Comparison of ENCODE assay signal across 11 cellular contexts in genomic region chr5:168020522-168021294, GRCh38.
DNase-seq lines count a peak whose midpoint lies in the region; TF ChIP-seq lines count a peak whose summit lies in the region.
"Had no signal": no experiment of that assay in that cellular context is flagged by ENCODE, and none has a peak within 500 bp of the region (broad histone marks: within the 10 kb centered on the region; RNA-seq: fewer than 3 reads in every experiment).

No MANE protein-coding gene starts in this region.

- H3K36me3 ChIP-seq in brain microvascular endothelial cell (replicated peaks) (no peaks in the 10 kb centered on the region), kidney epithelial cell (ENCODE audit: control insufficient read depth, insufficient read depth, low read length) (no peaks in the 10 kb centered on the region)

- TF ChIP-seq CTCF in AG09309 (IDR thresholded peaks at IDR 0.05; ENCODE audit: control insufficient read depth, insufficient read depth, low read depth, low read length, missing control alignments) (peak; percentile 41), brain microvascular endothelial cell (IDR thresholded peaks at IDR 0.05; ENCODE audit: low read depth, low read length, missing control alignments) (peak; percentile 42), kidney epithelial cell (IDR thresholded peaks at IDR 0.05; ENCODE audit: insufficient read depth, low read length, poor library complexity, severe bottlenecking) (peak; percentile 30)

- no peak overlapping the region for H3K27ac ChIP-seq in brain microvascular endothelial cell

- TF ChIP-seq RAD21 in Ishikawa (IDR thresholded peaks at IDR 0.05; ENCODE audit: low read depth) = peak; percentile 32; the same call in 1 of the 2 replicates

- POLR2A ChIA-PET in HEK293T (lab: Yijun Ruan, JAX) = no interaction called here

- DNase-seq in AG09309 (ENCODE audit: low read depth) = no peak
- DNase-seq in brain microvascular endothelial cell = no peak
- DNase-seq in kidney epithelial cell (ENCODE audit: low read depth) = no peak
- DNase-seq in NCI-H446 treated with DMSO at 0.1 percent for 48 hours (lab: John Stamatoyannopoulos, UW) = no peak
- DNase-seq in HEK293T (ENCODE audit: extremely low spot score) = no peak
- DNase-seq in ACHN = no peak
- no peak for DNase-seq in stimulated activated CD4-positive, alpha-beta T cell treated with anti-CD3 and anti-CD28 coated beads, Interleukin-2, amount 100 ng/mL, for 48 hours
- DNase-seq: activated B cell treated with CpG ODN at 0.5 μM for 24 hours; activated naive CD4-positive, alpha-beta T cell treated with anti-CD3 and anti-CD28 coated beads, Interleukin-2, amount 10 ng/mL, durations not matched to agents 7 days and 5 days; NCI-H1105 had no signal

- CTCF ChIA-PET in HEK293T (lab: Yijun Ruan, JAX) = no interaction called here

- TF ChIP-seq EP300 in Ishikawa (IDR thresholded peaks at IDR 0.05; ENCODE audit: borderline replicate concordance) = no peak

- peaks cover 3% of the 10 kb centered on the region for H3K27me3 ChIP-seq in brain microvascular endothelial cell (replicated peaks)
- H3K27me3 ChIP-seq in kidney epithelial cell (ENCODE audit: control insufficient read depth, insufficient read depth, low read length) = peaks cover 5% of the 10 kb centered on the region

- H3K4me3 ChIP-seq in AG09309 (ENCODE audit: control insufficient read depth, low read depth, low read length) (no peak overlapping the region), brain microvascular endothelial cell (ENCODE audit: low read depth, low read length) (no peak overlapping the region), kidney epithelial cell (ENCODE audit: low read depth, low read length) (no peak overlapping the region)

- in situ Hi-C loops in brain microvascular endothelial cell (cut with HindIII; ENCODE audit: low pct_ligation_motif_present, low sequenced_read_pairs) (no loop called here), ACHN (cut with HindIII; ENCODE audit: low pct_ligation_motif_present, low pct_unique_long_range_greater_than_20kb, low sequenced_read_pairs) (no loop called here)

TF ChIP-seq in Ishikawa, 13 proteins besides CTCF, POLR2A, EP300 and RAD21:
- no peak for TF ChIP-seq EGR1 (IDR thresholded peaks at IDR 0.05)
- no peak for TF ChIP-seq MAX (IDR thresholded peaks at IDR 0.05)
- TF ChIP-seq TAF1 (IDR thresholded peaks at IDR 0.05; ENCODE audit: low read depth) = no peak
- no peak for TF ChIP-seq YY1 (IDR thresholded peaks at IDR 0.05; ENCODE audit: low read depth)
- TF ChIP-seq REST (IDR thresholded peaks at IDR 0.05; ENCODE audit: low read depth) = no peak
- no peak for TF ChIP-seq TCF12 (IDR thresholded peaks at IDR 0.05; ENCODE audit: low read depth)
- no peak for TF ChIP-seq NFIC (IDR thresholded peaks at IDR 0.05)
- TF ChIP-seq CREB1 (IDR thresholded peaks at IDR 0.05; ENCODE audit: low read depth) = no peak
- TF ChIP-seq USF1 (IDR thresholded peaks at IDR 0.05) = no peak
- no peak for TF ChIP-seq TEAD4 (IDR thresholded peaks at IDR 0.05)
- no peak for TF ChIP-seq FOXM1 (IDR thresholded peaks at IDR 0.05; ENCODE audit: borderline replicate concordance, low read depth)
- TF ChIP-seq ZBTB7A (IDR thresholded peaks at IDR 0.05; ENCODE audit: low read depth) = no peak

TF ChIP-seq in HEK293T, 16 proteins besides CTCF, POLR2A, EP300 and RAD21:
- TF ChIP-seq HDGF (IDR thresholded peaks at IDR 0.05; ENCODE audit: borderline replicate concordance) (no peak), SP1 (IDR thresholded peaks at IDR 0.05) (no peak), PKNOX1 (IDR thresholded peaks at IDR 0.05) (no peak), SUZ12 (IDR thresholded peaks at IDR 0.05) (no peak), FOXK2 (IDR thresholded peaks at IDR 0.05) (no peak), ZNF384 (IDR thresholded peaks at IDR 0.05) (no peak), L3MBTL2 (conservative IDR thresholded peaks at IDR 0.05) (no peak), BHLHE40 (IDR thresholded peaks at IDR 0.05; ENCODE audit: borderline replicate concordance) (no peak), ARNT (IDR thresholded peaks at IDR 0.05) (no peak), ELF4 (IDR thresholded peaks at IDR 0.05) (no peak), FOXM1 (IDR thresholded peaks at IDR 0.05; ENCODE audit: borderline replicate concordance) (no peak)
